8 cellular contexts compared by ENCODE assay signal in the genomic region with DNA sequence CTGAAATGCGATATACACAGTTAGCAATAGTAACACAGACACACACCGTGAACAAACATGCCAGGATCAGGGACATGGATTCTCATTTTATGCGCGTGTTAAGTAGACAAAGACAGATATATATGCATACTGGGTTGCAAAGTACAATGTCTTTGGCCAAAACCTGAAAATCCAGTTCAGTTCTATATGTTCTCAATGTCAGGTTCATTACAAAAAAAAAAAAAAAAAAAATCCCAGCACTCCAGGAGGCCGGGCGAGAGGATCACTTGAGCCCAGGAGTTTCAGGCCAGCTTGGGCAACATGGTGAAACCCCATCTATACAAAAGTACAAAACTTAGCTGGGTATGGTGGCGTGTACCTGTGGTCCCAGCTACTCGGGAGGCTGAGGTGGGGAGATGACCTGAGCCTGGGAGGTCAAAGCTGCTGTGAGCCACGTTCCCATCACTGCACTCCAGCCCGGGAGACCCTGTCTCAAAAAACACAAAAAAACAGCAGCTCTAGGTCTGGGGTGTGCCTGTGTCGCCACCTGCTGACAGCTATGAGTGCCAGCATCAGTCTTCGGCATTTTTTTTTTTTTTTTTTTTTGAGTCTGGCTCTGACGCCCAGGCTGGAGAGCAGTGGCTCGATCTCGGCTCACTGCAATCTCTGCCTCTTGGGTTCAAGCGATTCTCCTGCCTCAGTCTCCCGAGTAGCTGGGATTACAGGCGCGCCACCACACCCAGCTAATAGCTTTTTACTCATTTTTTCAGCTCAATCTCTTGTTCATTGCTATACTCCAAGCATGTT. TPM values are rescaled to one million over a fixed set of nuclear protein-coding genes. Genes with fewer than 3 reads are reported as not detected.
A peak's percentile ranks its signal among the peaks of the same experiment; 100 is the strongest.
DNase-seq lines count a peak whose midpoint lies in the region; ATAC-seq and TF ChIP-seq lines count a peak whose summit lies in the region.

No MANE protein-coding gene starts in this region.

- H3K27ac ChIP-seq in Peyer's patch (peak overlapping the region in 3 of 4 donors; percentile 41 to 90 (median 61)), prostate gland (peak overlapping the region; percentile 68 to 75)

- WGBS in prostate gland = 22% methylated on average over 19 of the region's 19 CpGs

- DNase-seq in D341Med (ENCODE audit: low spot score) (peak; percentile 77), Peyer's patch (no peak), Right ventricle myocardium superior (peak; percentile 60), prostate gland (ENCODE audit: low spot score) (no peak), GOT3 (lab: John Stamatoyannopoulos, UW) (no peak)
- peak; percentile 64 for DNase-seq in Jurkat, Clone E6-1 (ENCODE audit: low read depth, low spot score)
- DNase-seq in activated naive CD4-positive, alpha-beta T cell treated with anti-CD3 and anti-CD28 coated beads, Interleukin-2, amount 10 ng/mL, durations not matched to agents 7 days and 5 days = peak; percentile 73

- H3K27me3 ChIP-seq in Peyer's patch (no peaks in the 10 kb centered on the region), prostate gland (replicated peaks; ENCODE audit: insufficient read depth) (no peaks in the 10 kb centered on the region)

- peak in 1 of 2 donors; percentile 9 for TF ChIP-seq POLR2A in Peyer's patch (IDR thresholded peaks at IDR 0.05)
- no peak for TF ChIP-seq POLR2A in prostate gland (IDR thresholded peaks at IDR 0.05)

- peaks cover 25% of the 10 kb centered on the region for H3K36me3 Mint-ChIP-seq in activated naive CD4-positive, alpha-beta T cell treated with anti-CD3 and anti-CD28 coated beads, Interleukin-2, amount 10 ng/mL, durations not matched to agents 7 days and 5 days

- H3K9me3 ChIP-seq in Peyer's patch (no peaks in the 10 kb centered on the region), prostate gland (no peaks in the 10 kb centered on the region)

- peak overlapping the region; percentile 14 for H3K27ac Mint-ChIP-seq in activated naive CD4-positive, alpha-beta T cell treated with anti-CD3 and anti-CD28 coated beads, Interleukin-2, amount 10 ng/mL, durations not matched to agents 7 days and 5 days

- intact Hi-C loops in Right ventricle myocardium superior (cut with DNase I) = loop anchor here (1.0 kb wide), 1 partner anchor 83 kb away; no protein-coding TSS in a partner anchor
- intact Hi-C loops in prostate gland (cut with DNase I) = no loop called here

- H3K4me3 ChIP-seq in Jurkat, Clone E6-1 (ENCODE audit: low read length) = no peak overlapping the region
- H3K4me3 ChIP-seq in Peyer's patch (no peak overlapping the region), prostate gland (no peak overlapping the region)

- ATAC-seq in Right ventricle myocardium superior (ENCODE audit: poor library complexity) (peak; percentile 67), GM19452 (IDR thresholded peaks at IDR 0.05; ENCODE audit: unreplicated experiment) (no peak)

- TF ChIP-seq CTCF in Peyer's patch (IDR thresholded peaks at IDR 0.05) = peak; percentile 65 to 94 (median 86)
- TF ChIP-seq CTCF in prostate gland (IDR thresholded peaks at IDR 0.05) = peak; percentile 75 to 93 (median 85)

- H3K27me3 Mint-ChIP-seq in activated naive CD4-positive, alpha-beta T cell treated with anti-CD3 and anti-CD28 coated beads, Interleukin-2, amount 10 ng/mL, durations not matched to agents 7 days and 5 days = no peaks in the 10 kb centered on the region

- CTCF ChIA-PET in activated naive CD4-positive, alpha-beta T cell treated with anti-CD3 and anti-CD28 coated beads, Interleukin-2, amount 10 ng/mL, durations not matched to agents 7 days and 5 days (lab: Charles Lee) = interaction anchor here (0.7 to 9.8 kb wide), 26 partner anchors 9 to 228 kb away, joined by 3 to 124 read pairs (median 5); partner anchors contain the start of genes AP2S1 and SLC1A5

- H3K9me3 Mint-ChIP-seq in activated naive CD4-positive, alpha-beta T cell treated with anti-CD3 and anti-CD28 coated beads, Interleukin-2, amount 10 ng/mL, durations not matched to agents 7 days and 5 days = no peaks in the 10 kb centered on the region

- H3K4me1 ChIP-seq in Peyer's patch (peaks cover 0 to 12% (median 0%) of the 10 kb centered on the region in 4 donors), prostate gland (replicated peaks) (peaks cover 10% of the 10 kb centered on the region)

- H3K36me3 ChIP-seq in Peyer's patch = peaks cover 0 to 54% (median 0%) of the 10 kb centered on the region in 3 donors
- no peaks in the 10 kb centered on the region for H3K36me3 ChIP-seq in prostate gland

- peaks cover 4% of the 10 kb centered on the region for H3K4me1 Mint-ChIP-seq in activated naive CD4-positive, alpha-beta T cell treated with anti-CD3 and anti-CD28 coated beads, Interleukin-2, amount 10 ng/mL, durations not matched to agents 7 days and 5 days

- H3K4me3 Mint-ChIP-seq in activated naive CD4-positive, alpha-beta T cell treated with anti-CD3 and anti-CD28 coated beads, Interleukin-2, amount 10 ng/mL, durations not matched to agents 7 days and 5 days = no peak overlapping the region

RNA-seq across cellular contexts. Expression of gene AP2S1, which starts 10.3 kb away (rescaled TPM):
- 201 TPM for polyA plus RNA-seq in Jurkat, Clone E6-1 (2012; ENCODE audit: insufficient read depth, insufficient read length)
- total RNA-seq in Peyer's patch (10 to 100 TPM; 56.9 to 83.6 (median 64.5) TPM), Right ventricle myocardium superior (78.0 TPM), prostate gland (100 to 1,000 TPM; 118 to 141 TPM)

RNA-seq across cellular contexts. Expression of gene ARHGAP35, which starts 20.4 kb away (rescaled TPM):
- 16.6 TPM for polyA plus RNA-seq in Jurkat, Clone E6-1 (2012; ENCODE audit: insufficient read depth, insufficient read length)
- total RNA-seq in Peyer's patch = 100 to 1,000 TPM in 1 of 4 donors, 10 to 100 TPM in 3; 41.3 to 100 (median 85.4) TPM
- 62.6 TPM for total RNA-seq in Right ventricle myocardium superior
- total RNA-seq in prostate gland = 10 to 100 TPM; 56.3 to 75.0 TPM

RNA-seq across cellular contexts. Expression of gene SLC1A5, which starts 52.0 kb away (rescaled TPM):
- 89.8 TPM for polyA plus RNA-seq in Jurkat, Clone E6-1 (2012; ENCODE audit: insufficient read depth, insufficient read length)
- 10 to 100 TPM; 19.8 to 34.7 (median 31.2) TPM for total RNA-seq in Peyer's patch
- 7.0 TPM for total RNA-seq in Right ventricle myocardium superior
- 100 to 1,000 TPM; 122 to 214 TPM for total RNA-seq in prostate gland

Comparison
In these comparisons a context has a peak if more than half of its experiments do, and no peak if none do; other contexts are left out.
1. DNase-seq: peak in D341Med (single experiment), Jurkat, Clone E6-1 (single experiment), activated naive CD4-positive, alpha-beta T cell treated with anti-CD3 and anti-CD28 coated beads, Interleukin-2, amount 10 ng/mL, durations not matched to agents 7 days and 5 days (single experiment) and Right ventricle myocardium superior (single experiment); none in Peyer's patch (0 of 3), prostate gland (single experiment) and GOT3 (single experiment).